Comparison of ENCODE assay signal across 2 cellular contexts in genomic region chr1:25524568-25525359, GRCh38.
TF ChIP-seq lines count a peak whose summit lies in the region.

No MANE protein-coding gene starts in this region.

TF ChIP-seq in HepG2, 621 proteins besides CTCF, POLR2A, EP300 and RAD21:
- 0 out of 2 replicates have a peak, but pooled peaks have one; percentile 19 for TF ChIP-seq MYC (CRISPR knock-in tag; IDR thresholded peaks at IDR 0.05; ENCODE audit: borderline replicate concordance)
- peak; percentile 60 for TF ChIP-seq ZNF629 (CRISPR knock-in tag; conservative IDR thresholded peaks at IDR 0.05)
- peak; percentile 48; the same call in 1 of the 2 replicates for TF ChIP-seq ZMYM3 (CRISPR knock-in tag; IDR thresholded peaks at IDR 0.05)
- TF ChIP-seq ZNF652 (CRISPR knock-in tag; IDR thresholded peaks at IDR 0.05; ENCODE audit: borderline replicate concordance, low read depth), result peak; percentile 87
- peak; percentile 8 to 16; a peak in 1 of 4 replicates for TF ChIP-seq MAFK (conservative IDR thresholded peaks at IDR 0.05 in 1 of 2, IDR thresholded peaks at IDR 0.05 in 1 of 2; ENCODE audit: low read length in 2 of 2)
- no peak for TF ChIP-seq ZNF124 (CRISPR knock-in tag; IDR thresholded peaks at IDR 0.05)
- peak; percentile 7 for TF ChIP-seq TEAD3 (CRISPR knock-in tag; optimal IDR thresholded peaks at IDR 0.05; ENCODE audit: borderline replicate concordance)
- TF ChIP-seq GATAD2A (CRISPR knock-in tag; IDR thresholded peaks at IDR 0.05), result 0 out of 2 replicates have a peak, but pooled peaks have one; percentile 15
- no peak for TF ChIP-seq ZNF549 (CRISPR knock-in tag; IDR thresholded peaks at IDR 0.05)

TF ChIP-seq in H1, 55 proteins besides CTCF, POLR2A, EP300 and RAD21:
- TF ChIP-seq CBX5 (IDR thresholded peaks at IDR 0.05; ENCODE audit: low read depth, low read length) (no peak), NANOG (IDR thresholded peaks at IDR 0.05; ENCODE audit: insufficient read depth, low read depth, low read length, poor library complexity, severe bottlenecking) (no peak), TAF7 (optimal IDR thresholded peaks at IDR 0.05; ENCODE audit: borderline replicate concordance, low read depth, low read length) (no peak), KDM5A (IDR thresholded peaks at IDR 0.05; ENCODE audit: low read length) (no peak), MAFK (IDR thresholded peaks at IDR 0.05; ENCODE audit: low read depth, low read length) (no peak), NRF1 (IDR thresholded peaks at IDR 0.05; ENCODE audit: low read depth, low read length) (no peak), BCL11A (IDR thresholded peaks at IDR 0.05; ENCODE audit: low read depth in 2 of 2, low read length in 2 of 2) (no peak), JUN (IDR thresholded peaks at IDR 0.05; ENCODE audit: low read depth, low read length) (no peak), CREB1 (IDR thresholded peaks at IDR 0.05) (no peak), TEAD4 (IDR thresholded peaks at IDR 0.05; ENCODE audit: low read depth, low read length) (no peak), EZH2 (IDR thresholded peaks at IDR 0.05; ENCODE audit: low read depth, low read length, severe bottlenecking) (no peak), TCF12 (IDR thresholded peaks at IDR 0.05; ENCODE audit: low read depth, low read length) (no peak), RXRA (IDR thresholded peaks at IDR 0.05; ENCODE audit: insufficient read depth, low read depth, low read length) (no peak), SIN3A (conservative IDR thresholded peaks at IDR 0.05 in 1 of 2, IDR thresholded peaks at IDR 0.05 in 1 of 2; ENCODE audit: low read depth in 1 of 2, low read length in 2 of 2) (no peak)
